In genomic region chr3:146507331-146508120, GRCh38 we compare ENCODE assay signal across 16 cellular contexts. TPM values are rescaled to one million over a fixed set of nuclear protein-coding genes. Genes with fewer than 3 reads are reported as not detected.
DNase-seq lines count a peak whose midpoint lies in the region; ATAC-seq and TF ChIP-seq lines count a peak whose summit lies in the region.
"Had no signal": no experiment of that assay in that cellular context is flagged by ENCODE, and none has a peak within 500 bp of the region (broad histone marks: within the 10 kb centered on the region; RNA-seq: fewer than 3 reads in every experiment).

No MANE protein-coding gene starts in this region.

- H2BK5ac ChIP-seq in neuronal stem cell (ENCODE audit: low read length), result no peak overlapping the region

- BruUV-seq in PC-9 (replicated peaks; lab: Mats Ljungman, UMichigan), result TSS peak; percentile 29

- peaks cover 47% of the 10 kb centered on the region for H3F3A ChIP-seq in PC-9 (ENCODE audit: insufficient read depth, low read depth)

- H3K14ac ChIP-seq in neuronal stem cell (ENCODE audit: low read length), result no peak overlapping the region

- H3K79me1 ChIP-seq in neuronal stem cell (ENCODE audit: low read depth, low read length), result no peaks in the 10 kb centered on the region

- no peaks in the 10 kb centered on the region for H4K20me1 ChIP-seq in PC-9 (ENCODE audit: insufficient read depth)

- H3K27me3 Mint-ChIP-seq in osteocyte (ENCODE audit: unreplicated experiment), result no peaks in the 10 kb centered on the region
- H3K27me3 Mint-ChIP-seq in activated T-cell treated with anti-CD3 and anti-CD28 coated beads, Interleukin-2, amount 50 U/mL, for 24 hours, result no peaks in the 10 kb centered on the region

- no peak overlapping the region for H3K4ac ChIP-seq in neuronal stem cell (ENCODE audit: low read length)

- H3K9me3 ChIP-seq in PC-9 (ENCODE audit: insufficient read depth, low read depth), result peaks cover 10% of the 10 kb centered on the region
- H3K9me3 ChIP-seq in neuronal stem cell (replicated peaks in 1 of 2; ENCODE audit: control insufficient read depth in 2 of 2, insufficient read depth in 1 of 2, low read depth in 1 of 2, low read length in 2 of 2), result peaks cover 0 to 9% of the 10 kb centered on the region in 2 donors
- H3K9me3 ChIP-seq: gastroesophageal sphincter had no signal

- no peaks in the 10 kb centered on the region for H3K9me3 Mint-ChIP-seq in osteocyte (ENCODE audit: unreplicated experiment)
- H3K9me3 Mint-ChIP-seq in activated T-cell treated with anti-CD3 and anti-CD28 coated beads, Interleukin-2, amount 50 U/mL, for 24 hours, result no peaks in the 10 kb centered on the region

- no peak overlapping the region for H2BK12ac ChIP-seq in neuronal stem cell (ENCODE audit: low read length)

- TF ChIP-seq CTCF in PC-9 (conservative IDR thresholded peaks at IDR 0.05) (no peak), osteocyte (IDR thresholded peaks at IDR 0.05) (no peak)

- H3K9me2 ChIP-seq in PC-9 (ENCODE audit: insufficient read depth), result no peaks in the 10 kb centered on the region

- no peak overlapping the region for H3K9ac ChIP-seq in neuronal stem cell (ENCODE audit: low read depth, low read length, poor library complexity)

- no peak overlapping the region for H4K8ac ChIP-seq in neuronal stem cell (ENCODE audit: low read depth, low read length)

- no peak overlapping the region for H2BK15ac ChIP-seq in neuronal stem cell (ENCODE audit: low read length)

- no peak overlapping the region for H3K18ac ChIP-seq in neuronal stem cell (ENCODE audit: low read length)

- H2AFZ ChIP-seq in ACC112 (ENCODE audit: low read length, unreplicated experiment) (no peak overlapping the region), PC-9 (no peak overlapping the region), neuronal stem cell (ENCODE audit: low read length) (no peak overlapping the region)

- H3K4me3 ChIP-seq in ACC112 (ENCODE audit: low read depth, low read length) (no peak overlapping the region), PC-9 (no peak overlapping the region), neuronal stem cell (ENCODE audit: low read length in 2 of 2) (no peak overlapping the region)
- H3K4me3 ChIP-seq: dorsolateral prefrontal cortex, gastroesophageal sphincter had no signal

- H3K4me1 Mint-ChIP-seq in osteocyte (ENCODE audit: unreplicated experiment), result peaks cover 57% of the 10 kb centered on the region
- peaks cover 12% of the 10 kb centered on the region for H3K4me1 Mint-ChIP-seq in activated T-cell treated with anti-CD3 and anti-CD28 coated beads, Interleukin-2, amount 50 U/mL, for 24 hours (ENCODE audit: low read depth)

- intact Hi-C loops in PC-9 (cut with micrococcal nuclease; ENCODE audit: unreplicated experiment), result no loop called here

- no peak overlapping the region for H3K4me3 Mint-ChIP-seq in osteocyte (ENCODE audit: unreplicated experiment)
- no peak overlapping the region for H3K4me3 Mint-ChIP-seq in activated T-cell treated with anti-CD3 and anti-CD28 coated beads, Interleukin-2, amount 50 U/mL, for 24 hours
- H3K4me3 Mint-ChIP-seq: activated T-cell treated with anti-CD3 and anti-CD28 coated beads, Interleukin-2, amount 50 U/mL, for 72 hours had no signal

- no peak for ATAC-seq in GM18870 (IDR thresholded peaks at IDR 0.05; ENCODE audit: unreplicated experiment)
- ATAC-seq: activated T-cell treated with anti-CD3 and anti-CD28 coated beads, Interleukin-2, amount 50 U/mL, for 72 hours had no signal

- POLR2A ChIA-PET in PC-9 (lab: Charles Lee; ENCODE audit: unreplicated experiment), result interaction anchor here (0.6 kb wide), 1 partner anchor 33 kb away, joined by 4 read pairs; no protein-coding TSS in a partner anchor

- H3K36me3 ChIP-seq in ACC112 (ENCODE audit: insufficient read depth, low read length) (peaks cover 6% of the 10 kb centered on the region), PC-9 (ENCODE audit: low read depth) (no peaks in the 10 kb centered on the region; the same call in 1 of the 2 replicates), neuronal stem cell (replicated peaks in 1 of 2; ENCODE audit: control insufficient read depth in 2 of 2, insufficient read depth in 2 of 2, low read length in 2 of 2) (no peaks in the 10 kb centered on the region)
- H3K36me3 ChIP-seq: gastroesophageal sphincter had no signal

- no peak overlapping the region for H2AK5ac ChIP-seq in neuronal stem cell (ENCODE audit: low read depth, low read length)

- CTCF ChIA-PET in PC-9 (lab: Charles Lee), result no interaction called here

- H2BK120ac ChIP-seq in neuronal stem cell (ENCODE audit: low read depth, low read length), result no peak overlapping the region

- H3K27me3 ChIP-seq in ACC112 (ENCODE audit: insufficient read depth, low read length) (no peaks in the 10 kb centered on the region), PC-9 (ENCODE audit: insufficient read depth, low read depth) (no peaks in the 10 kb centered on the region), neuronal stem cell (ENCODE audit: control insufficient read depth in 3 of 3, insufficient read depth in 3 of 3, low read depth in 1 of 3, low read length in 3 of 3) (no peaks in the 10 kb centered on the region)
- H3K27me3 ChIP-seq: dorsolateral prefrontal cortex, gastroesophageal sphincter had no signal

- H3K36me3 Mint-ChIP-seq in osteocyte (ENCODE audit: unreplicated experiment), result peaks cover 2% of the 10 kb centered on the region
- peaks cover 11% of the 10 kb centered on the region for H3K36me3 Mint-ChIP-seq in activated T-cell treated with anti-CD3 and anti-CD28 coated beads, Interleukin-2, amount 50 U/mL, for 24 hours (ENCODE audit: low read depth)

- H3K4me2 ChIP-seq in PC-9 (0 out of 2 replicates have a peak overlapping the region, but pooled peaks have one; percentile 7), neuronal stem cell (ENCODE audit: insufficient read depth, low read length, poor library complexity, severe bottlenecking) (no peak overlapping the region)

- DNase-seq in PC-9 (no peak), epithelial cell of prostate (ENCODE audit: low read depth, low spot score) (no peak), osteocyte (ENCODE audit: extremely low spot score, unreplicated experiment) (no peak), neuronal stem cell (ENCODE audit: low spot score) (no peak), NCI-H1048 (lab: John Stamatoyannopoulos, UW) (no peak)
- DNase-seq in activated T-cell treated with anti-CD3 and anti-CD28 coated beads, Interleukin-2, amount 50 U/mL, for 24 hours, result no peak
- DNase-seq: activated CD4-positive, alpha-beta T cell treated with anti-CD3 and anti-CD28 coated beads for 1 hour; activated T-cell treated with anti-CD3 and anti-CD28 coated beads, Interleukin-2, amount 50 U/mL, for 72 hours; amygdala; dorsolateral prefrontal cortex; MM.1S; nucleus accumbens had no signal

- H3K79me2 ChIP-seq in ACC112 (ENCODE audit: control insufficient read depth, insufficient read depth, low read length, unreplicated experiment) (no peaks in the 10 kb centered on the region), PC-9 (ENCODE audit: low read depth) (no peaks in the 10 kb centered on the region)

- no peak overlapping the region for H4K91ac ChIP-seq in neuronal stem cell (ENCODE audit: low read depth, low read length, poor library complexity)

- no CpG with 5 or more reads among the region's 1 CpG for WGBS in neuronal stem cell (ENCODE audit: extremely low coverage in 2 of 2, insufficient read length in 2 of 2, insufficient replicate concordance in 1 of 2), 2 donors

- H3K4me1 ChIP-seq in ACC112 (ENCODE audit: control insufficient read depth, insufficient read depth, low read length, unreplicated experiment) (peaks cover 53% of the 10 kb centered on the region), PC-9 (replicated peaks; ENCODE audit: insufficient read depth) (peaks cover 48% of the 10 kb centered on the region), neuronal stem cell (ENCODE audit: control insufficient read depth in 2 of 2, insufficient read depth in 1 of 2, low read depth in 1 of 2, low read length in 2 of 2) (peaks cover 2 to 32% of the 10 kb centered on the region in 2 donors)

- H3K27ac ChIP-seq in ACC112 (ENCODE audit: low read depth, low read length) (peak overlapping the region; percentile 94), PC-9 (peak overlapping the region; percentile 100), epithelial cell of prostate (peak overlapping the region; percentile 92), neuronal stem cell (replicated peaks; ENCODE audit: low read length) (no peak overlapping the region)

- peak overlapping the region; percentile 89 for H3K27ac Mint-ChIP-seq in osteocyte (ENCODE audit: unreplicated experiment)
- no peak overlapping the region for H3K27ac Mint-ChIP-seq in activated T-cell treated with anti-CD3 and anti-CD28 coated beads, Interleukin-2, amount 50 U/mL, for 24 hours
- H3K27ac Mint-ChIP-seq: activated T-cell treated with anti-CD3 and anti-CD28 coated beads, Interleukin-2, amount 50 U/mL, for 72 hours had no signal

- no peak overlapping the region for H3K23ac ChIP-seq in neuronal stem cell (ENCODE audit: low read depth, low read length, poor library complexity)

RNA-seq across cellular contexts. Expression of gene PLSCR1, which starts 36.9 kb away (rescaled TPM):
- total RNA-seq in PC-9 (2021), result 60.1 and 64.0 TPM in 2 replicates
- total RNA-seq in osteocyte, result 45.0 and 48.1 TPM in 2 replicates
- 10.7 TPM for polyA plus RNA-seq in neuronal stem cell (2013, experiment 1 of 2)
- polyA plus RNA-seq in neuronal stem cell (2013, experiment 2 of 2), result 11.0 TPM

RNA-seq across cellular contexts. Expression of gene PLSCR2, which starts 38.2 kb away (rescaled TPM):
- not detected in 2 replicates for total RNA-seq in PC-9 (2021)
- not detected in 2 replicates for total RNA-seq in osteocyte
- not detected for polyA plus RNA-seq in neuronal stem cell (2013, experiment 1 of 2)
- polyA plus RNA-seq in neuronal stem cell (2013, experiment 2 of 2), result not detected
- polyA plus RNA-seq: liver had no signal
